ENCODE assay signal across 20 cellular contexts in genomic region chr11:28837599-28837998, GRCh38.
A peak's percentile ranks its signal among the peaks of the same experiment; 100 is the strongest.
DNase-seq lines count a peak whose midpoint lies in the region; ATAC-seq and TF ChIP-seq lines count a peak whose summit lies in the region.
"Had no signal": no experiment of that assay in that cellular context is flagged by ENCODE, and none has a peak within 500 bp of the region (broad histone marks: within the 10 kb centered on the region; RNA-seq: fewer than 3 reads in every experiment).

No MANE protein-coding gene starts in this region.

- no TSS peak for BruUV-seq in A673 (replicated peaks; lab: Mats Ljungman, UMichigan)

- H3K9me3 Mint-ChIP-seq in HFFc6: no peaks in the 10 kb centered on the region
- H3K9me3 Mint-ChIP-seq in CD8-positive, alpha-beta memory T cell: peaks cover 0 to 20% (median 4%) of the 10 kb centered on the region in 5 donors

- ATAC-seq in SK-N-SH treated with all-trans-retinoic acid at 6 μM for 48 hours (no peak), HG03196 (IDR thresholded peaks at IDR 0.05; ENCODE audit: unreplicated experiment) (no peak)
- ATAC-seq: HCT116 had no signal

- no peaks in the 10 kb centered on the region for H3K9me3 ChIP-seq in A673 (ENCODE audit: low read depth, low read length, poor library complexity, severe bottlenecking)
- no peaks in the 10 kb centered on the region for H3K9me3 ChIP-seq in mesenchymal stem cell (ENCODE audit: control insufficient read depth, low read length)
- H3K9me3 ChIP-seq in CD8-positive, alpha-beta memory T cell (ENCODE audit: low read length): no peaks in the 10 kb centered on the region

- CTCF ChIA-PET in A673 (lab: Charles Lee): no interaction called here
- CTCF ChIA-PET in CD8-positive, alpha-beta memory T cell (lab: Charles Lee): no interaction called here

- no peak overlapping the region for H2BK5ac ChIP-seq in mesenchymal stem cell (ENCODE audit: low read depth, low read length, poor library complexity, severe bottlenecking)

- H3K27me3 Mint-ChIP-seq in HFFc6 (ENCODE audit: insufficient read depth): no peaks in the 10 kb centered on the region
- no peaks in the 10 kb centered on the region for H3K27me3 Mint-ChIP-seq in CD8-positive, alpha-beta memory T cell

- H3K36me3 Mint-ChIP-seq in HFFc6 (ENCODE audit: low read depth): peaks cover 4% of the 10 kb centered on the region; the same call in 1 of the 2 replicates
- H3K36me3 Mint-ChIP-seq in CD8-positive, alpha-beta memory T cell: no peaks in the 10 kb centered on the region

- DNase-seq in A673 (ENCODE audit: low spot score) (no peak), HFFc6 (no peak), mesenchymal stem cell (no peak), A172 (ENCODE audit: low spot score) (no peak)
- DNase-seq in CD8-positive, alpha-beta memory T cell: no peak
- DNase-seq in stimulated activated CD4-positive, alpha-beta T cell treated with anti-CD3 and anti-CD28 coated beads, Interleukin-2, amount 100 ng/mL, for 48 hours: no peak
- DNase-seq: C1 segment of cervical spinal cord, DMS 273 treated with DMSO at 0.1 percent for 48 hours, DND-41, Karpas-422, MM.1S, NCI-H1092, NCI-H1436 treated with DMSO at 0.1 percent for 48 hours, NCI-H2029, NCI-H2171, SHP77, T-helper 1 cell had no signal

- 99% methylated on average over 8 of the region's 8 CpGs for WGBS in mesenchymal stem cell

- no peak overlapping the region; the same call in 1 of the 2 replicates for H3K4me3 Mint-ChIP-seq in HFFc6
- no peak overlapping the region for H3K4me3 Mint-ChIP-seq in CD8-positive, alpha-beta memory T cell

- H3K36me3 ChIP-seq in A673 (ENCODE audit: insufficient read depth, low read length, poor library complexity, severe bottlenecking): no peaks in the 10 kb centered on the region
- H3K36me3 ChIP-seq in mesenchymal stem cell (ENCODE audit: control insufficient read depth in 1 of 2, insufficient read depth in 2 of 2, low read depth in 1 of 2, low read length in 2 of 2): no peaks in the 10 kb centered on the region
- no peaks in the 10 kb centered on the region for H3K36me3 ChIP-seq in CD8-positive, alpha-beta memory T cell (ENCODE audit: insufficient read depth, low read length)

- no peak overlapping the region for H3K23ac ChIP-seq in mesenchymal stem cell (ENCODE audit: low read length in 2 of 2)

- peaks cover 50% of the 10 kb centered on the region for H3K4me1 Mint-ChIP-seq in HFFc6 (ENCODE audit: low read depth)
- H3K4me1 Mint-ChIP-seq in CD8-positive, alpha-beta memory T cell: no peaks in the 10 kb centered on the region

- peak overlapping the region; percentile 51 for H2AK5ac ChIP-seq in mesenchymal stem cell (ENCODE audit: low read length, severe bottlenecking)

- H3K4me1 ChIP-seq in A673 (ENCODE audit: insufficient read depth, low read length, poor library complexity, severe bottlenecking) (peaks cover 69% of the 10 kb centered on the region), mesenchymal stem cell (ENCODE audit: control insufficient read depth, insufficient read depth, low read depth, low read length) (peaks cover 3% of the 10 kb centered on the region)
- no peaks in the 10 kb centered on the region for H3K4me1 ChIP-seq in CD8-positive, alpha-beta memory T cell (ENCODE audit: insufficient read depth, low read length)

- no peak overlapping the region for H2BK120ac ChIP-seq in mesenchymal stem cell (ENCODE audit: low read depth, low read length)

- no peak overlapping the region for H3K9ac ChIP-seq in mesenchymal stem cell (ENCODE audit: low read length)

- H3K27ac Mint-ChIP-seq in HFFc6: peak overlapping the region; percentile 95
- H3K27ac Mint-ChIP-seq in CD8-positive, alpha-beta memory T cell: no peak overlapping the region

- H3K14ac ChIP-seq in mesenchymal stem cell (ENCODE audit: low read length in 2 of 2): no peak overlapping the region

- H3K27ac ChIP-seq in A673 (ENCODE audit: low read depth, low read length, poor library complexity, severe bottlenecking) (peak overlapping the region; percentile 86), mesenchymal stem cell (ENCODE audit: low read length, poor library complexity, severe bottlenecking) (peak overlapping the region; percentile 89)
- no peak overlapping the region for H3K27ac ChIP-seq in CD8-positive, alpha-beta memory T cell (ENCODE audit: low read depth, low read length)

- TF ChIP-seq CTCF in A673 (conservative IDR thresholded peaks at IDR 0.05; ENCODE audit: low read depth, low read length) (no peak), HFFc6 (IDR thresholded peaks at IDR 0.05) (no peak)

- no peak overlapping the region for H4K91ac ChIP-seq in mesenchymal stem cell (ENCODE audit: low read length)

- POLR2A ChIA-PET in A673 (lab: Charles Lee; ENCODE audit: low non-redundant PET): interaction anchor here (0.5 kb wide), 1 partner anchor 35 kb away, joined by 8 read pairs; no protein-coding TSS in a partner anchor
- POLR2A ChIA-PET in CD8-positive, alpha-beta memory T cell (lab: Charles Lee): no interaction called here

- H2AFZ ChIP-seq in mesenchymal stem cell (ENCODE audit: low read depth, low read length): no peak overlapping the region

- H3K4me3 ChIP-seq in A673 (ENCODE audit: low read depth, low read length, poor library complexity, severe bottlenecking) (no peak overlapping the region), mesenchymal stem cell (ENCODE audit: insufficient read depth in 1 of 2, low read depth in 1 of 2, low read length in 2 of 2) (no peak overlapping the region)
- no peak overlapping the region for H3K4me3 ChIP-seq in CD8-positive, alpha-beta memory T cell (ENCODE audit: low read length)

- H2BK12ac ChIP-seq in mesenchymal stem cell (ENCODE audit: low read length in 2 of 2): no peak overlapping the region

- H3K79me1 ChIP-seq in mesenchymal stem cell (replicated peaks; ENCODE audit: low read length, poor library complexity, severe bottlenecking): no peaks in the 10 kb centered on the region

- H3K27me3 ChIP-seq in A673 (replicated peaks; ENCODE audit: insufficient read depth, low read depth, low read length, poor library complexity): no peaks in the 10 kb centered on the region
- H3K27me3 ChIP-seq in mesenchymal stem cell (ENCODE audit: control insufficient read depth in 1 of 2, insufficient read depth in 1 of 2, low read length in 2 of 2): no peaks in the 10 kb centered on the region
- H3K27me3 ChIP-seq in CD8-positive, alpha-beta memory T cell (ENCODE audit: insufficient read depth, low read length, poor library complexity, severe bottlenecking): no peaks in the 10 kb centered on the region

- no peak overlapping the region for H3K4ac ChIP-seq in mesenchymal stem cell (ENCODE audit: low read depth in 1 of 2, low read length in 2 of 2)

- H4K8ac ChIP-seq in mesenchymal stem cell (ENCODE audit: low read length): no peak overlapping the region

- peak overlapping the region in 1 of 2 experiments; percentile 62 for H3K18ac ChIP-seq in mesenchymal stem cell (ENCODE audit: low read depth in 1 of 2, low read length in 2 of 2)

- no peak overlapping the region for H2BK15ac ChIP-seq in mesenchymal stem cell (ENCODE audit: low read depth, poor library complexity, severe bottlenecking)

- H3K4me2 ChIP-seq in mesenchymal stem cell (ENCODE audit: low read length, poor library complexity, severe bottlenecking): no peak overlapping the region

- intact Hi-C loops in A673 (cut with micrococcal nuclease; ENCODE audit: unreplicated experiment): no loop called here

TF ChIP-seq in SK-N-SH treated with all-trans-retinoic acid at 6 μM for 48 hours, 23 proteins besides CTCF, POLR2A, EP300 and RAD21:
- no peak for TF ChIP-seq BACH2 (CRISPR knock-in tag; IDR thresholded peaks at IDR 0.05; ENCODE audit: borderline replicate concordance)
- no peak for TF ChIP-seq ZFP3 (CRISPR knock-in tag; IDR thresholded peaks at IDR 0.05)
- no peak for TF ChIP-seq CSRNP3 (CRISPR knock-in tag; IDR thresholded peaks at IDR 0.05)
- 0 out of 2 replicates have a peak, but pooled peaks have one; percentile 31 for TF ChIP-seq CSDC2 (CRISPR knock-in tag; IDR thresholded peaks at IDR 0.05)
- no peak for TF ChIP-seq ZC3H10 (CRISPR knock-in tag; IDR thresholded peaks at IDR 0.05)
- TF ChIP-seq ZFP30 (CRISPR knock-in tag; IDR thresholded peaks at IDR 0.05): no peak
- TF ChIP-seq GLIS3 (CRISPR knock-in tag; IDR thresholded peaks at IDR 0.05): no peak
TF ChIP-seq in SK-N-SH treated with all-trans-retinoic acid at 6 μM for 48 hours: peak in this region for 1.
